Comparison of ENCODE assay signal across 8 cellular contexts in genomic region chr1:24503003-24503751, GRCh38. TPM values are rescaled to one million over a fixed set of nuclear protein-coding genes. Genes with fewer than 3 reads are reported as not detected.
DNase-seq lines count a peak whose midpoint lies in the region; ATAC-seq and TF ChIP-seq lines count a peak whose summit lies in the region.

No MANE protein-coding gene starts in this region.

- H3K27me3 ChIP-seq in MM.1S (replicated peaks; ENCODE audit: insufficient read depth, low read length) = no peaks in the 10 kb centered on the region
- no peaks in the 10 kb centered on the region for H3K27me3 ChIP-seq in breast epithelium
- no peaks in the 10 kb centered on the region for H3K27me3 ChIP-seq in tibial nerve

- no peaks in the 10 kb centered on the region for H3K9me2 ChIP-seq in MM.1S (replicated peaks; ENCODE audit: insufficient read depth, low read length)

- peak overlapping the region; percentile 63; the same call in 1 of the 2 replicates for H3K9ac ChIP-seq in MM.1S (ENCODE audit: low read length)

- peak overlapping the region; percentile 76 for H3K4me3 ChIP-seq in MM.1S (ENCODE audit: low read length)
- peak overlapping the region; percentile 74 to 78 (median 74) for H3K4me3 ChIP-seq in breast epithelium
- H3K4me3 ChIP-seq in lower leg skin (ENCODE audit: low read depth, poor library complexity, severe bottlenecking) = peak overlapping the region; percentile 63
- peak overlapping the region; percentile 49 to 78 (median 68) for H3K4me3 ChIP-seq in tibial nerve

- TF ChIP-seq CTCF in MM.1S (IDR thresholded peaks at IDR 0.05; ENCODE audit: low read length) = no peak
- TF ChIP-seq CTCF in breast epithelium (IDR thresholded peaks at IDR 0.05) = no peak
- no peak for TF ChIP-seq CTCF in lower leg skin (IDR thresholded peaks at IDR 0.05)
- TF ChIP-seq CTCF in tibial nerve (IDR thresholded peaks at IDR 0.05) = no peak

- intact Hi-C loops in breast epithelium (cut with DNase I; ENCODE audit: low total_unique reads) (no loop called here), lower leg skin (cut with DNase I; ENCODE audit: low total_unique reads) (no loop called here)

- H3K4me1 ChIP-seq in MM.1S (ENCODE audit: low read length) = peaks cover 16% of the 10 kb centered on the region
- H3K4me1 ChIP-seq in breast epithelium = no peaks in the 10 kb centered on the region
- peaks cover 0 to 33% (median 6%) of the 10 kb centered on the region in 4 donors for H3K4me1 ChIP-seq in tibial nerve

- peaks cover 19% of the 10 kb centered on the region for H3F3A ChIP-seq in MM.1S (ENCODE audit: insufficient read depth, low read length)

- H3K27ac ChIP-seq in MM.1S (ENCODE audit: low read length) = no peak overlapping the region
- H3K27ac ChIP-seq in breast epithelium = peak overlapping the region; percentile 95 to 96
- H3K27ac ChIP-seq in tibial nerve = peak overlapping the region in 2 of 4 donors; percentile 90 to 95

- no peaks in the 10 kb centered on the region for H3K9me3 ChIP-seq in MM.1S (replicated peaks; ENCODE audit: insufficient read depth, low read length)
- H3K9me3 ChIP-seq in breast epithelium = no peaks in the 10 kb centered on the region
- H3K9me3 ChIP-seq in tibial nerve = no peaks in the 10 kb centered on the region

- TF ChIP-seq POLR2A in breast epithelium (IDR thresholded peaks at IDR 0.05) = no peak
- no peak for TF ChIP-seq POLR2A in lower leg skin (IDR thresholded peaks at IDR 0.05)
- no peak for TF ChIP-seq POLR2A in tibial nerve (IDR thresholded peaks at IDR 0.05)

- no peak for TF ChIP-seq EP300 in tibial nerve (IDR thresholded peaks at IDR 0.05)

- WGBS in lower leg skin, 2 donors = 3 to 6% methylated on average over 39 to 41 of the region's 61 CpGs
- 4 to 6% methylated on average over 42 to 51 of the region's 61 CpGs for WGBS in tibial nerve, 2 donors

- H3K4me2 ChIP-seq in MM.1S (ENCODE audit: low read depth, low read length) = peak overlapping the region; percentile 91

- peak overlapping the region; percentile 87 for H2AFZ ChIP-seq in MM.1S (ENCODE audit: low read length)

- no peaks in the 10 kb centered on the region for H3K79me2 ChIP-seq in MM.1S (ENCODE audit: low read length)

- H4K20me1 ChIP-seq in MM.1S (ENCODE audit: insufficient read depth, low read length) = no peaks in the 10 kb centered on the region

- DNase-seq in MM.1S (peak; percentile 17), breast epithelium (ENCODE audit: low spot score in 2 of 2) (peak in 1 of 2 donors; percentile 43), lower leg skin (ENCODE audit: low spot score in 2 of 2) (peak in 1 of 2 donors; percentile 77), tibial nerve (ENCODE audit: low spot score in 2 of 2) (no peak), iPS-NIHi7 (ENCODE audit: extremely low spot score) (no peak), NCI-H2196 treated with DMSO at 0.1 percent for 48 hours (lab: John Stamatoyannopoulos, UW; ENCODE audit: unreplicated experiment) (no peak)

- no peaks in the 10 kb centered on the region for H3K36me3 ChIP-seq in MM.1S (replicated peaks; ENCODE audit: insufficient read depth, low read length)
- H3K36me3 ChIP-seq in breast epithelium = no peaks in the 10 kb centered on the region
- H3K36me3 ChIP-seq in tibial nerve = no peaks in the 10 kb centered on the region

- ATAC-seq in GM18909 (IDR thresholded peaks at IDR 0.05; ENCODE audit: poor library complexity, unreplicated experiment) = peak; percentile 8
- ATAC-seq in HG03135 (IDR thresholded peaks at IDR 0.05; ENCODE audit: unreplicated experiment) = no peak

RNA-seq across cellular contexts. Expression of gene RCAN3, which starts 0.5 kb away (rescaled TPM):
- 10 to 100 TPM in 1 of 3 donors, 1 to 10 TPM in 2; 5.0 to 22.7 (median 8.8) TPM for total RNA-seq in breast epithelium
- 10 to 100 TPM; 24.0 to 38.0 (median 29.4) TPM for total RNA-seq in lower leg skin
- 10 to 100 TPM in 2 of 4 donors, 1 to 10 TPM in 2; 6.0 to 22.8 (median 10.8) TPM for total RNA-seq in tibial nerve

RNA-seq across cellular contexts. Expression of gene NCMAP, which starts 52.7 kb away (rescaled TPM):
- total RNA-seq in breast epithelium = 1 to 10 TPM in 1 of 3 donors, under 1 TPM in 2; 0.16 to 8.2 (median 0.98) TPM
- 1 to 10 TPM in 1 of 4 donors, under 1 TPM in 3; 0.21 to 1.3 (median 0.60) TPM for total RNA-seq in lower leg skin
- 100 to 1,000 TPM in 3 of 4 donors, 10 to 100 TPM in 1; 49.2 to 191 (median 141) TPM for total RNA-seq in tibial nerve

Comparison
In these comparisons a context has a peak if more than half of its experiments do, and no peak if none do; other contexts are left out.
1. RNA of gene NCMAP, which starts 52.7 kb away (total RNA-seq): 49.2 to 191 TPM in tibial nerve; 0.16 to 8.2 TPM in breast epithelium and 0.21 to 1.3 TPM in lower leg skin; every median in the first group is over 4 times any median in the second.
2. Peak in every context shown above with its lines, with median percentiles within 50 percentile points of each other: H3K4me3 ChIP-seq.